ENCODE assay signal across 23 cellular contexts in genomic region chr16:51630051-51630450, GRCh38.
"Had no signal": no experiment of that assay in that cellular context is flagged by ENCODE, and none has a peak within 500 bp of the region (broad histone marks: within the 10 kb centered on the region; RNA-seq: fewer than 3 reads in every experiment).

No MANE protein-coding gene starts in this region.

- DNase-seq: activated CD4-positive, alpha-beta T cell treated with anti-CD3 and anti-CD28 coated beads for 48 hours; activated CD4-positive, alpha-beta T cell treated with anti-CD3 and anti-CD28 coated beads, Interleukin-2, amount 50 U/mL, for 4 hours; activated CD4-positive, CD25-positive, alpha-beta regulatory T cell treated with anti-CD3 and anti-CD28 coated beads, Interleukin-2, amount 50 U/mL, for 72 hours; activated CD8-positive, alpha-beta memory T cell treated with anti-CD3 and anti-CD28 coated beads, Interleukin-2, amount 50 U/mL, for 48 hours; activated CD8-positive, alpha-beta T cell treated with anti-CD3 and anti-CD28 coated beads, Interleukin-2, amount 10 ng/mL, durations not matched to agents 7 days and 5 days; activated effector memory CD4-positive, alpha-beta T cell treated with Interleukin-2 at 50 U/mL for 16 hours; activated naive CD4-positive, alpha-beta T cell; activated naive CD8-positive, alpha-beta T cell treated with anti-CD3 and anti-CD28 coated beads, Interleukin-2, amount 50 U/mL, for 24 hours; activated T-cell treated with anti-CD3 and anti-CD28 coated beads, Interleukin-2, amount 50 U/mL, for 1 hour; amniotic stem cell; KG1; NCI-H1092; NCI-H1417; NCI-H2029; NCI-H446; NCI-H524; PC-3; SHP77; SW 1271 had no signal

- H3K27me3 ChIP-seq: ascending aorta, SJSA1 had no signal

- H3K4me1 ChIP-seq: ascending aorta, SJSA1 had no signal

- ATAC-seq: activated CD8-positive, alpha-beta T cell treated with anti-CD3 and anti-CD28 coated beads, Interleukin-2, amount 10 ng/mL, durations not matched to agents 7 days and 5 days; activated naive CD4-positive, alpha-beta T cell treated with anti-CD3 and anti-CD28 coated beads, Interleukin-2, amount 50 U/mL, for 72 hours; activated naive CD8-positive, alpha-beta T cell treated with anti-CD3 and anti-CD28 coated beads, Interleukin-2, amount 50 U/mL, for 24 hours; PC-3; SK-N-SH treated with all-trans-retinoic acid at 6 μM for 48 hours had no signal

- H3K9me3 ChIP-seq: ascending aorta, SJSA1 had no signal

- H3K36me3 ChIP-seq: ascending aorta, SJSA1 had no signal

- H3K4me3 ChIP-seq: ascending aorta, SJSA1 had no signal

- H3K27ac ChIP-seq: ascending aorta, SJSA1 had no signal
